Comparison of ENCODE assay signal across 19 cellular contexts in genomic region chr7:77931841-77932240, GRCh38.
DNase-seq lines count a peak whose midpoint lies in the region; ATAC-seq, FAIRE-seq and TF ChIP-seq lines count a peak whose summit lies in the region.
"Had no signal": no experiment of that assay in that cellular context is flagged by ENCODE, and none has a peak within 500 bp of the region (broad histone marks: within the 10 kb centered on the region; RNA-seq: fewer than 3 reads in every experiment).

No MANE protein-coding gene starts in this region.

- H3K36me3 Mint-ChIP-seq in activated T-cell treated with anti-CD3 and anti-CD28 coated beads, Interleukin-2, amount 50 U/mL, for 72 hours (ENCODE audit: insufficient read depth in 2 of 2) = peaks cover 0 to 2% of the 10 kb centered on the region in 2 donors
- peaks cover 34% of the 10 kb centered on the region for H3K36me3 Mint-ChIP-seq in stimulated activated memory B cell treated with anti-CD40 and anti-IgM and Interleukin-4, amounts not matched to agents 10 μg/mL and 1 μg/mL and 100 μg/mL, for 72 hours

- TF ChIP-seq POLR2A in K562 (conservative IDR thresholded peaks at IDR 0.05) = no peak

- H2AFZ ChIP-seq in Karpas-422 (ENCODE audit: low read length) = no peak overlapping the region
- no peak overlapping the region for H2AFZ ChIP-seq in K562 (ENCODE audit: low read depth, low read length)

- no peaks in the 10 kb centered on the region for H3K9me3 ChIP-seq in Karpas-422 (ENCODE audit: low read length)
- no peaks in the 10 kb centered on the region for H3K9me3 ChIP-seq in K562 (replicated peaks; ENCODE audit: control insufficient read depth, insufficient read depth, low read depth, low read length)
- H3K9me3 ChIP-seq: Peyer's patch had no signal

- H3K36me3 ChIP-seq in Karpas-422 (ENCODE audit: insufficient read depth, low read length) (peaks cover 20% of the 10 kb centered on the region; the same call in 1 of the 2 replicates), K562 (ENCODE audit: control insufficient read depth, insufficient read depth, low read length) (peaks cover 21% of the 10 kb centered on the region; the same call in 2 of the 3 replicates)

- CTCF ChIA-PET in K562 (lab: Yijun Ruan, JAX; ENCODE audit: low intra/inter-chr PET ratio) = no interaction called here

- peaks cover 35% of the 10 kb centered on the region for H3K79me2 ChIP-seq in Karpas-422 (ENCODE audit: low read length)
- no peaks in the 10 kb centered on the region for H3K79me2 ChIP-seq in K562 (ENCODE audit: control insufficient read depth, insufficient read depth, low read length)

- no peaks in the 10 kb centered on the region for H3K9me2 ChIP-seq in Karpas-422 (replicated peaks; ENCODE audit: insufficient read depth, low read length)

- FAIRE-seq in K562 (lab: Jason Lieb, UNC) = no peak
- FAIRE-seq: D721Med, GM12878 had no signal

- no peak for ATAC-seq in activated T-cell treated with anti-CD3 and anti-CD28 coated beads, Interleukin-2, amount 50 U/mL, for 72 hours (replicated peaks in 1 of 2)
- ATAC-seq in K562 (peak; percentile 26; the same call in 1 of the 3 replicates), GM21390 (IDR thresholded peaks at IDR 0.05; ENCODE audit: unreplicated experiment) (no peak)
- no peak for ATAC-seq in stimulated activated memory B cell treated with anti-CD40 and anti-IgM and Interleukin-4, amounts not matched to agents 10 μg/mL and 1 μg/mL and 100 μg/mL, for 72 hours
- ATAC-seq: GM12878 had no signal

- in situ Hi-C loops in K562 (cut with MboI) = loop anchor here (5.0 kb wide), 1 partner anchor 265 kb away; no protein-coding TSS in a partner anchor

- 0 out of 6 replicates have a peak, but pooled peaks of 1 of the 3 experiments have one; percentile 11 for TF ChIP-seq CTCF in K562 (IDR thresholded peaks at IDR 0.05 in 2 of 3, conservative IDR thresholded peaks at IDR 0.05 in 1 of 3; ENCODE audit: insufficient read depth in 2 of 3, low read depth in 1 of 3, low read length in 3 of 3)

- no peaks in the 10 kb centered on the region for H3K9me3 Mint-ChIP-seq in activated T-cell treated with anti-CD3 and anti-CD28 coated beads, Interleukin-2, amount 50 U/mL, for 72 hours
- H3K9me3 Mint-ChIP-seq in stimulated activated memory B cell treated with anti-CD40 and anti-IgM and Interleukin-4, amounts not matched to agents 10 μg/mL and 1 μg/mL and 100 μg/mL, for 72 hours = no peaks in the 10 kb centered on the region

- 80% methylated on average over 5 of the region's 5 CpGs for WGBS in K562 (ENCODE audit: insufficient coverage, low coverage, missing lambda C conversion rate)

- H3K4me1 ChIP-seq in Karpas-422 (ENCODE audit: low read length) = peaks cover 39% of the 10 kb centered on the region
- peaks cover 0 to 10% of the 10 kb centered on the region in 2 experiments; a peak in 2 of 5 replicates for H3K4me1 ChIP-seq in K562 (replicated peaks in 1 of 2; ENCODE audit: control insufficient read depth in 2 of 2, insufficient read depth in 2 of 2, low read length in 2 of 2)
- H3K4me1 ChIP-seq: Peyer's patch had no signal

- intact Hi-C loops in K562 (cut with micrococcal nuclease) = no loop called here

- H3K9ac ChIP-seq in Karpas-422 (ENCODE audit: low read length) (no peak overlapping the region), K562 (ENCODE audit: insufficient read depth in 1 of 2, low read depth in 2 of 2, low read length in 2 of 2) (no peak overlapping the region)

- TF ChIP-seq EP300 in K562 (IDR thresholded peaks at IDR 0.05; ENCODE audit: low read length) = no peak

- H3K4me1 Mint-ChIP-seq in activated T-cell treated with anti-CD3 and anti-CD28 coated beads, Interleukin-2, amount 50 U/mL, for 72 hours (ENCODE audit: low read depth) = peaks cover 4% of the 10 kb centered on the region
- peaks cover 28% of the 10 kb centered on the region for H3K4me1 Mint-ChIP-seq in stimulated activated memory B cell treated with anti-CD40 and anti-IgM and Interleukin-4, amounts not matched to agents 10 μg/mL and 1 μg/mL and 100 μg/mL, for 72 hours

- H3K27me3 ChIP-seq in Karpas-422 (ENCODE audit: low read length) (no peaks in the 10 kb centered on the region), K562 (ENCODE audit: control insufficient read depth in 2 of 2, insufficient read depth in 2 of 2, low read length in 2 of 2) (no peaks in the 10 kb centered on the region)
- H3K27me3 ChIP-seq: Peyer's patch had no signal

- H3K27ac Mint-ChIP-seq in activated T-cell treated with anti-CD3 and anti-CD28 coated beads, Interleukin-2, amount 50 U/mL, for 72 hours = peak overlapping the region; percentile 8
- peak overlapping the region; percentile 26 for H3K27ac Mint-ChIP-seq in stimulated activated memory B cell treated with anti-CD40 and anti-IgM and Interleukin-4, amounts not matched to agents 10 μg/mL and 1 μg/mL and 100 μg/mL, for 72 hours

- H3K4me2 ChIP-seq in Karpas-422 (ENCODE audit: low read depth, low read length, poor library complexity, severe bottlenecking) (no peak overlapping the region), K562 (ENCODE audit: insufficient read depth, low read length) (no peak overlapping the region)

- TF ChIP-seq RAD21 in K562 (CRISPR knock-in tag; conservative IDR thresholded peaks at IDR 0.05 in 1 of 2, IDR thresholded peaks at IDR 0.05 in 1 of 2) = no peak

- no peak for DNase-seq in activated T-cell treated with anti-CD3 and anti-CD28 coated beads, Interleukin-2, amount 50 U/mL, for 72 hours
- no peak for DNase-seq in activated T-cell treated with anti-CD3 and anti-CD28 coated beads, Interleukin-2, amount 50 U/mL, for 48 hours
- DNase-seq in Karpas-422 = no peak
- no peak for DNase-seq in K562 (ENCODE audit: extremely low read depth in 1 of 4, low spot score in 3 of 4)
- no peak for DNase-seq in HuH-7 (ENCODE audit: low spot score)
- no peak for DNase-seq in activated gamma-delta T cell treated with Interleukin-2 at 50 U/mL for 16 hours
- DNase-seq: 8988T, C1 segment of cervical spinal cord, DMS79, H7, NCI-H1436, NCI-H187 treated with DMSO at 0.1 percent for 48 hours, NCI-H524, NCI-H774, Peyer's patch had no signal

- peak overlapping the region; percentile 27; the same call in 1 of the 2 replicates for H3K27ac ChIP-seq in Karpas-422 (ENCODE audit: low read length)
- no peak overlapping the region for H3K27ac ChIP-seq in K562 (ENCODE audit: extremely low read depth, low read depth, low read length)
- H3K27ac ChIP-seq: Peyer's patch had no signal

- no peaks in the 10 kb centered on the region for H3K9me1 ChIP-seq in K562 (ENCODE audit: control insufficient read depth, insufficient read depth, low read length)

- BruUV-seq in K562 (replicated peaks; lab: Mats Ljungman, UMichigan) = no TSS peak

- H4K20me1 ChIP-seq in Karpas-422 (ENCODE audit: insufficient read depth, low read depth, low read length) (no peaks in the 10 kb centered on the region), K562 (replicated peaks; ENCODE audit: control insufficient read depth, insufficient read depth, low read length) (no peaks in the 10 kb centered on the region)

- H3K4me3 ChIP-seq in Karpas-422 (ENCODE audit: low read length) (no peak overlapping the region), K562 (no peak overlapping the region)
- H3K4me3 ChIP-seq: GM12878, Peyer's patch had no signal

- POLR2A ChIA-PET in K562 (lab: Yijun Ruan, JAX) = interaction anchor here (0.7 to 3.2 kb wide), 3 partner anchors 13 to 85 kb away, joined by 3 to 13 read pairs (median 4); no protein-coding TSS in a partner anchor

- H3K4me3 Mint-ChIP-seq in activated T-cell treated with anti-CD3 and anti-CD28 coated beads, Interleukin-2, amount 50 U/mL, for 72 hours = no peak overlapping the region
- H3K4me3 Mint-ChIP-seq in stimulated activated memory B cell treated with anti-CD40 and anti-IgM and Interleukin-4, amounts not matched to agents 10 μg/mL and 1 μg/mL and 100 μg/mL, for 72 hours = no peak overlapping the region

- H3K27me3 Mint-ChIP-seq in activated T-cell treated with anti-CD3 and anti-CD28 coated beads, Interleukin-2, amount 50 U/mL, for 72 hours (ENCODE audit: low read depth) = no peaks in the 10 kb centered on the region
- H3K27me3 Mint-ChIP-seq in stimulated activated memory B cell treated with anti-CD40 and anti-IgM and Interleukin-4, amounts not matched to agents 10 μg/mL and 1 μg/mL and 100 μg/mL, for 72 hours = no peaks in the 10 kb centered on the region

TF ChIP-seq in K562, 482 proteins besides CTCF, POLR2A, EP300 and RAD21 (continues in another document):
- no peak for TF ChIP-seq KLF13 (tag; IDR thresholded peaks at IDR 0.05; ENCODE audit: borderline replicate concordance, low read depth)
- TF ChIP-seq, protein P1, sequence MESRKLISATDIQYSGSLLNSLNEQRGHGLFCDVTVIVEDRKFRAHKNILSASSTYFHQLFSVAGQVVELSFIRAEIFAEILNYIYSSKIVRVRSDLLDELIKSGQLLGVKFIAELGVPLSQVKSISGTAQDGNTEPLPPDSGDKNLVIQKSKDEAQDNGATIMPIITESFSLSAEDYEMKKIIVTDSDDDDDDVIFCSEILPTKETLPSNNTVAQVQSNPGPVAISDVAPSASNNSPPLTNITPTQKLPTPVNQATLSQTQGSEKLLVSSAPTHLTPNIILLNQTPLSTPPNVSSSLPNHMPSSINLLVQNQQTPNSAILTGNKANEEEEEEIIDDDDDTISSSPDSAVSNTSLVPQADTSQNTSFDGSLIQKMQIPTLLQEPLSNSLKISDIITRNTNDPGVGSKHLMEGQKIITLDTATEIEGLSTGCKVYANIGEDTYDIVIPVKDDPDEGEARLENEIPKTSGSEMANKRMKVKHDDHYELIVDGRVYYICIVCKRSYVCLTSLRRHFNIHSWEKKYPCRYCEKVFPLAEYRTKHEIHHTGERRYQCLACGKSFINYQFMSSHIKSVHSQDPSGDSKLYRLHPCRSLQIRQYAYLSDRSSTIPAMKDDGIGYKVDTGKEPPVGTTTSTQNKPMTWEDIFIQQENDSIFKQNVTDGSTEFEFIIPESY (CRISPR knock-in tag; IDR thresholded peaks at IDR 0.05) = peak; percentile 67; the same call in 1 of the 2 replicates
